In the genomic region with DNA sequence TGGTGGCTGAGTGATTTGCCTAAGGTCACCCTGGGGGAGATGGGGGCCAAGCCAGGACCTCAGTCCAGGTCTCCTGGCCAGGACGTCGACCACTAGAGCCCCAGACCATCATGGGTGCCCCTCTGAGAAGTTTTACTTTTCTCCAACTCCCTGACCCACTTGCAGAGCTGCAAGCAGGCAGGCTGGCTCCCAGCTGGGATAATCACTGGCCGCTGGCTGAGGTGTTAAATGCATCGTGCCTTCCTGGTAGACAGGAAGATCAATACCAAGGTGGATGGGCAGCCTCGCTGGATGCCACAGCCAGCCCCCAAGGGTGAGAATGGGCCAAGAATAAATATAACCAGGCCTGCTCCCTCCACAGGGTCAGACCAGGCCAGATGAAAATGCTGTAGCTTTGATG, we compare ENCODE assay signal across 32 cellular contexts.
"Had no signal": no experiment of that assay in that cellular context is flagged by ENCODE, and none has a peak within 500 bp of the region (broad histone marks: within the 10 kb centered on the region; RNA-seq: fewer than 3 reads in every experiment).

No MANE protein-coding gene starts in this region.

- H3K4me1 ChIP-seq: SJSA1 had no signal

- DNase-seq: activated CD4-positive, alpha-beta T cell treated with anti-CD3 and anti-CD28 coated beads for 48 hours; activated CD4-positive, alpha-beta T cell treated with anti-CD3 and anti-CD28 coated beads, Interleukin-2, amount 50 U/mL, for 4 hours; activated CD4-positive, CD25-positive, alpha-beta regulatory T cell treated with anti-CD3 and anti-CD28 coated beads, Interleukin-2, amount 50 U/mL, for 72 hours; activated CD8-positive, alpha-beta memory T cell treated with anti-CD3 and anti-CD28 coated beads, Interleukin-2, amount 50 U/mL, for 48 hours; activated CD8-positive, alpha-beta T cell treated with anti-CD3 and anti-CD28 coated beads, Interleukin-2, amount 10 ng/mL, durations not matched to agents 7 days and 5 days; activated effector memory CD4-positive, alpha-beta T cell treated with Interleukin-2 at 50 U/mL for 16 hours; activated naive CD4-positive, alpha-beta T cell; activated T-cell treated with anti-CD3 and anti-CD28 coated beads, Interleukin-2, amount 50 U/mL, for 1 hour; amniotic stem cell; body of pancreas; MG63; MV-4-11; NCI-H1092 treated with DMSO at 0.1 percent for 48 hours; NCI-H1436 treated with DMSO at 0.1 percent for 48 hours; NCI-H1930; NCI-H2171; NCI-H2227 treated with DMSO at 0.1 percent for 48 hours; NCI-H446 treated with DMSO at 0.1 percent for 48 hours; NCI-H524 treated with DMSO at 0.1 percent for 48 hours; NCI-H82; Peyer's patch; SHP77; SW 1271 had no signal

- H3K9ac ChIP-seq: KMS-11 had no signal

- H3K27ac Mint-ChIP-seq: activated CD8-positive, alpha-beta T cell treated with anti-CD3 and anti-CD28 coated beads, Interleukin-2, amount 10 ng/mL, durations not matched to agents 7 days and 5 days; activated T-helper 1 cell treated with anti-CD3 and anti-CD28 coated beads, Interleukin-12 subunit alpha, Interleukin-12 subunit beta, Interleukin-2, Interleukin-4 antibody, amounts not matched to agents 30 ng/mL and 10 ng/mL and 1 ng/mL, durations not matched to agents 14 hours and 24 hours and 36 hours; T-helper 1 cell treated with Interleukin-12 subunit alpha and Interleukin-12 subunit beta and Interleukin-4 antibody, amounts not matched to agents 30 μg/mL and 1 μg/mL, for 36 hours; WTC11 had no signal

- H3K36me3 ChIP-seq: ascending aorta, cardiac muscle cell, MG63, Peyer's patch, SJSA1 had no signal

- H3K36me3 Mint-ChIP-seq: activated naive CD4-positive, alpha-beta T cell treated with anti-CD3 and anti-CD28 coated beads, Interleukin-2, amount 50 U/mL, for 24 hours; WTC11 had no signal

- H3K27ac ChIP-seq: body of pancreas, cardiac muscle cell, KMS-11, Peyer's patch, SJSA1 had no signal

- H3K4me3 ChIP-seq: ascending aorta, body of pancreas, cardiac muscle cell, MG63, Peyer's patch, SJSA1 had no signal

- H3K9me3 ChIP-seq: ascending aorta, body of pancreas, MG63, Peyer's patch, SJSA1 had no signal

- H3K4me1 Mint-ChIP-seq: activated naive CD4-positive, alpha-beta T cell treated with anti-CD3 and anti-CD28 coated beads, Interleukin-2, amount 50 U/mL, for 24 hours had no signal

- H3K4me2 ChIP-seq: KMS-11 had no signal

- H3K9me3 Mint-ChIP-seq: activated naive CD4-positive, alpha-beta T cell treated with anti-CD3 and anti-CD28 coated beads, Interleukin-2, amount 50 U/mL, for 24 hours; activated T-helper 1 cell treated with anti-CD3 and anti-CD28 coated beads, Interleukin-12 subunit alpha, Interleukin-12 subunit beta, Interleukin-2, Interleukin-4 antibody, amounts not matched to agents 30 ng/mL and 10 ng/mL and 1 ng/mL, durations not matched to agents 14 hours and 24 hours and 36 hours; T-helper 1 cell treated with Interleukin-12 subunit alpha and Interleukin-12 subunit beta and Interleukin-4 antibody, amounts not matched to agents 30 μg/mL and 1 μg/mL, for 36 hours; WTC11 had no signal

- H3K27me3 Mint-ChIP-seq: activated naive CD4-positive, alpha-beta T cell treated with anti-CD3 and anti-CD28 coated beads, Interleukin-2, amount 50 U/mL, for 24 hours had no signal

- H3K27me3 ChIP-seq: ascending aorta, body of pancreas, cardiac muscle cell, MG63, Peyer's patch, SJSA1 had no signal

- H3K4me3 Mint-ChIP-seq: activated CD8-positive, alpha-beta T cell treated with anti-CD3 and anti-CD28 coated beads, Interleukin-2, amount 10 ng/mL, durations not matched to agents 7 days and 5 days; activated naive CD4-positive, alpha-beta T cell treated with anti-CD3 and anti-CD28 coated beads, Interleukin-2, amount 50 U/mL, for 24 hours; activated T-helper 1 cell treated with anti-CD3 and anti-CD28 coated beads, Interleukin-12 subunit alpha, Interleukin-12 subunit beta, Interleukin-2, Interleukin-4 antibody, amounts not matched to agents 30 ng/mL and 10 ng/mL and 1 ng/mL, durations not matched to agents 14 hours and 24 hours and 36 hours; T-helper 1 cell treated with Interleukin-12 subunit alpha and Interleukin-12 subunit beta and Interleukin-4 antibody, amounts not matched to agents 30 μg/mL and 1 μg/mL, for 36 hours; WTC11 had no signal

- ATAC-seq: activated CD8-positive, alpha-beta T cell treated with anti-CD3 and anti-CD28 coated beads, Interleukin-2, amount 10 ng/mL, durations not matched to agents 7 days and 5 days; body of pancreas; SK-N-SH treated with all-trans-retinoic acid at 6 μM for 48 hours; WTC11 had no signal
